Comparison of ENCODE assay signal across 9 cellular contexts in genomic region chr10:6445671-6446278, GRCh38.
A peak's percentile ranks its signal among the peaks of the same experiment; 100 is the strongest.
DNase-seq lines count a peak whose midpoint lies in the region; ATAC-seq, FAIRE-seq and TF ChIP-seq lines count a peak whose summit lies in the region.
"Had no signal": no experiment of that assay in that cellular context is flagged by ENCODE, and none has a peak within 500 bp of the region (broad histone marks: within the 10 kb centered on the region; RNA-seq: fewer than 3 reads in every experiment).

No MANE protein-coding gene starts in this region.

- DNase-seq in D721Med (ENCODE audit: insufficient read length, low spot score) (no peak), Kasumi-1 (lab: John Stamatoyannopoulos, UW) (peak; percentile 69 to 79), dermis blood vessel endothelial cell (peak; percentile 60), medulla oblongata (ENCODE audit: extremely low spot score) (peak; percentile 87)
- DNase-seq in activated CD4-positive, alpha-beta T cell treated with anti-CD3 and anti-CD28 coated beads, Interleukin-2, amount 50 U/mL, for 24 hours (ENCODE audit: low read depth in 1 of 2, low spot score in 1 of 2): peak; percentile 40 to 46
- DNase-seq in stimulated activated CD8-positive, alpha-beta memory T cell treated with anti-CD3 and anti-CD28 coated beads, Interleukin-4, amount 100 ng/mL, for 4 hours (ENCODE audit: low read depth in 2 of 2, low spot score in 1 of 2): peak; percentile 40 to 53

- no peak for ATAC-seq in GM18873 (IDR thresholded peaks at IDR 0.05; ENCODE audit: low FRiP score, unreplicated experiment)
- ATAC-seq in GM18907 (IDR thresholded peaks at IDR 0.05; ENCODE audit: unreplicated experiment): no peak

- FAIRE-seq in D721Med (lab: Jason Lieb, UNC): no peak
- FAIRE-seq: TTC549 had no signal

- peak; percentile 67 for TF ChIP-seq CTCF in D721Med (IDR thresholded peaks at IDR 0.05; ENCODE audit: insufficient read depth, missing control alignments)
